ENCODE assay signal across 18 cellular contexts in the genomic region with DNA sequence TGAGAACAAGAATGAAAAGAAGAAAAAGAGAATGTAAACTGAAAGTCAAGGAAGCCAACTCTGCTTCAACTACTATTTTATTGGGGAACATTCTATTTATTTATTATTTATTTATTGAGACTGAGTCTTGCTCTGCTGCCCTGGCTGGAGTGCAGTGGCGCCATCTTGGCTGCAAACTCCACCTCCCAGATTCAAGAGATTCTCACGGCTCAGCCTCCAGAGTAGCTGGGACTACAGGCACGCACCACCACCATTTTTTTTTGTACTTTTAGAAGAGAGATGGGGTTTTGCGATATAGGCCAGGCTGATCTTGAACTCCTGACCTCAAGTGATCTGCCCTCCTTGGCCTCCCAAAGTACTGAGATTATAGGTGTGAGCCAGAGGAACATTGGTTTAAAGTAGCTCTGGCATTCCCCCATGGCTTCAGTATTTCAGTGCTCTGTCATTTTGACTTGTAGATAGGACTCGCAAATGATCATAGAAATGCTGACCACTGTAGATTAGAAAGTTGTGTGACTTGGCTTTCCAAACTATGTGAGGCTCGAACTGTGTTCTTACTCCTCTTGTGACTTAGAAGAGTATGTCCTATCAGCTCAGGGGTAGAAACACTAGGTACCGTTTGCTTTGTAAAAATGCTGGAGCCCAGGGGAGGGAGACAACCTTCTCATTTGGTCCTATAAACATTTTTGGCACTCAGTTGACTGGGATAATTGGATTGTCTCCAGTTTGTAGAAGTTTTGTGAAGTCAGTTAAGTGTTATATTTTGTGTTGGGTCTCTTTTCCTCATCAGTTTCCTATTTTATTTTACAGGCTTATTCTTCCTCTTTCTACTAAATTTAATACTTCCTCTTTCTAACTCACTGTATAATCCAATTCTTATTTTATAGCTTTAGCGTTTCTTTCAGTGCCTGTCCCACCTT.
DNase-seq lines count a peak whose midpoint lies in the region; ATAC-seq, FAIRE-seq and TF ChIP-seq lines count a peak whose summit lies in the region.
"Had no signal": no experiment of that assay in that cellular context is flagged by ENCODE, and none has a peak within 500 bp of the region (broad histone marks: within the 10 kb centered on the region; RNA-seq: fewer than 3 reads in every experiment).

No MANE protein-coding gene starts in this region.

- no peaks in the 10 kb centered on the region for H3K9me3 Mint-ChIP-seq in HFFc6
- H3K9me3 Mint-ChIP-seq: activated naive CD8-positive, alpha-beta T cell treated with anti-CD3 and anti-CD28 coated beads for 36 hours; T-helper 2 cell treated with Interferon-gamma antibody and Interleukin-4, amounts not matched to agents 5 μg/mL and 100 μg/mL, for 36 hours had no signal

- H3K79me2 ChIP-seq in OCI-LY3 (ENCODE audit: low read length): no peaks in the 10 kb centered on the region

- no peaks in the 10 kb centered on the region for H3K27me3 ChIP-seq in left ventricle myocardium inferior (ENCODE audit: low read depth)
- no peaks in the 10 kb centered on the region for H3K27me3 ChIP-seq in OCI-LY3 (ENCODE audit: low read depth, low read length)
- no peaks in the 10 kb centered on the region for H3K27me3 ChIP-seq in left lung
- no peaks in the 10 kb centered on the region for H3K27me3 ChIP-seq in thyroid gland
- H3K27me3 ChIP-seq: gastroesophageal sphincter, pancreas had no signal

- no peaks in the 10 kb centered on the region for H3K36me3 ChIP-seq in left ventricle myocardium inferior
- no peaks in the 10 kb centered on the region for H3K36me3 ChIP-seq in OCI-LY3 (replicated peaks; ENCODE audit: low read depth, low read length)
- H3K36me3 ChIP-seq in left lung: no peaks in the 10 kb centered on the region
- H3K36me3 ChIP-seq in thyroid gland: no peaks in the 10 kb centered on the region
- H3K36me3 ChIP-seq: gastroesophageal sphincter, pancreas had no signal

- no peak for FAIRE-seq in H54 (lab: Jason Lieb, UNC)
- FAIRE-seq: A549, endothelial cell of umbilical vein, pancreas had no signal

- WGBS in thyroid gland, 2 donors: 79 to 84% methylated on average over 8 of the region's 8 CpGs

- peak overlapping the region; percentile 80 for H3K4me2 ChIP-seq in OCI-LY3 (ENCODE audit: low read length)
- H3K4me2 ChIP-seq: A549 had no signal

- H3K4me3 Mint-ChIP-seq in HFFc6: no peak overlapping the region
- H3K4me3 Mint-ChIP-seq: activated naive CD8-positive, alpha-beta T cell treated with anti-CD3 and anti-CD28 coated beads for 36 hours; mesothelial cell of epicardium; T-helper 2 cell treated with Interferon-gamma antibody and Interleukin-4, amounts not matched to agents 5 μg/mL and 100 μg/mL, for 36 hours had no signal

- DNase-seq in Right ventricle myocardium superior (no peak), left ventricle myocardium inferior (no peak), left lung (no peak), thyroid gland (no peak), H54 (ENCODE audit: insufficient read length, low spot score) (no peak), HFFc6 (no peak)
- DNase-seq: activated CD4-positive, alpha-beta T cell treated with anti-CD3 and anti-CD28 coated beads for 48 hours; activated naive CD8-positive, alpha-beta T cell treated with anti-CD3 and anti-CD28 coated beads for 36 hours; NCI-H1930; NCI-H748 treated with DMSO at 0.1 percent for 48 hours; pancreas had no signal

- H3K27me3 Mint-ChIP-seq in HFFc6 (ENCODE audit: insufficient read depth): no peaks in the 10 kb centered on the region; the same call in 1 of the 2 replicates

- no peak for TF ChIP-seq CTCF in left ventricle myocardium inferior (IDR thresholded peaks at IDR 0.05; ENCODE audit: borderline replicate concordance)
- TF ChIP-seq CTCF in OCI-LY3 (IDR thresholded peaks at IDR 0.05; ENCODE audit: low read depth, low read length): no peak
- TF ChIP-seq CTCF in left lung (IDR thresholded peaks at IDR 0.05): no peak
- no peak for TF ChIP-seq CTCF in thyroid gland (IDR thresholded peaks at IDR 0.05)
- TF ChIP-seq CTCF in HFFc6 (IDR thresholded peaks at IDR 0.05): no peak

- H2AFZ ChIP-seq in OCI-LY3 (ENCODE audit: low read depth, low read length): peak overlapping the region; percentile 64

- no peak for TF ChIP-seq POLR2A in thyroid gland (IDR thresholded peaks at IDR 0.05)
- TF ChIP-seq POLR2A in H54 (IDR thresholded peaks at IDR 0.05; ENCODE audit: low read depth, low read length): no peak

- peak overlapping the region; percentile 44 for H3K9ac ChIP-seq in OCI-LY3 (ENCODE audit: low read length)

- intact Hi-C loops in Right ventricle myocardium superior (cut with DNase I): no loop called here
- intact Hi-C loops in left ventricle myocardium inferior (cut with micrococcal nuclease): no loop called here
- intact Hi-C loops in left lung (cut with DNase I): no loop called here
- intact Hi-C loops in thyroid gland (cut with DNase I): no loop called here

- H3K27ac Mint-ChIP-seq in HFFc6: no peak overlapping the region
- H3K27ac Mint-ChIP-seq: activated naive CD8-positive, alpha-beta T cell treated with anti-CD3 and anti-CD28 coated beads for 36 hours; mesothelial cell of epicardium; T-helper 2 cell treated with Interferon-gamma antibody and Interleukin-4, amounts not matched to agents 5 μg/mL and 100 μg/mL, for 36 hours had no signal

- H3K36me3 Mint-ChIP-seq in HFFc6 (ENCODE audit: low read depth): no peaks in the 10 kb centered on the region
- H3K36me3 Mint-ChIP-seq: activated naive CD8-positive, alpha-beta T cell treated with anti-CD3 and anti-CD28 coated beads for 36 hours; mesothelial cell of epicardium had no signal

- no peaks in the 10 kb centered on the region for H4K20me1 ChIP-seq in OCI-LY3 (ENCODE audit: insufficient read depth, low read length)

- H3K4me1 Mint-ChIP-seq in HFFc6 (ENCODE audit: low read depth): peaks cover 28% of the 10 kb centered on the region

- H3K4me1 ChIP-seq in left ventricle myocardium inferior: peaks cover 5% of the 10 kb centered on the region
- peaks cover 17% of the 10 kb centered on the region for H3K4me1 ChIP-seq in OCI-LY3 (ENCODE audit: low read length)
- H3K4me1 ChIP-seq in left lung: peaks cover 0 to 17% of the 10 kb centered on the region in 2 donors
- peaks cover 10 to 21% of the 10 kb centered on the region in 2 donors for H3K4me1 ChIP-seq in thyroid gland
- H3K4me1 ChIP-seq: A549, gastroesophageal sphincter, pancreas had no signal

- no peaks in the 10 kb centered on the region for H3K9me3 ChIP-seq in left ventricle myocardium inferior (replicated peaks)
- H3K9me3 ChIP-seq in OCI-LY3 (ENCODE audit: insufficient read depth, low read length): no peaks in the 10 kb centered on the region
- no peaks in the 10 kb centered on the region for H3K9me3 ChIP-seq in left lung
- no peaks in the 10 kb centered on the region for H3K9me3 ChIP-seq in thyroid gland
- H3K9me3 ChIP-seq: A549, gastroesophageal sphincter, pancreas had no signal

- H3K4me3 ChIP-seq in left ventricle myocardium inferior (no peak overlapping the region), OCI-LY3 (ENCODE audit: low read length) (peak overlapping the region; percentile 54), left lung (peak overlapping the region in 1 of 2 donors; percentile 10), thyroid gland (replicated peaks in 1 of 3) (no peak overlapping the region)
- H3K4me3 ChIP-seq: A549, gastroesophageal sphincter, pancreas had no signal

- H3K27ac ChIP-seq in left ventricle myocardium inferior (replicated peaks): no peak overlapping the region
- peak overlapping the region; percentile 70 for H3K27ac ChIP-seq in OCI-LY3 (ENCODE audit: low read length)
- H3K27ac ChIP-seq in left lung: peak overlapping the region in 1 of 2 donors; percentile 63
- H3K27ac ChIP-seq in thyroid gland: peak overlapping the region; percentile 43 to 52 (median 50)
- H3K27ac ChIP-seq: A549, gastroesophageal sphincter, pancreas had no signal

- ATAC-seq in Right ventricle myocardium superior (ENCODE audit: poor library complexity) (peak; percentile 25), left lung (peak; percentile 39), SK-N-SH treated with all-trans-retinoic acid at 6 μM for 48 hours (no peak)
- ATAC-seq: A549, gastroesophageal sphincter had no signal

TF ChIP-seq in SK-N-SH treated with all-trans-retinoic acid at 6 μM for 48 hours, 23 proteins besides CTCF, POLR2A, EP300 and RAD21:
- TF ChIP-seq ESRRG (CRISPR knock-in tag; IDR thresholded peaks at IDR 0.05) (no peak), ARNTL (CRISPR knock-in tag; IDR thresholded peaks at IDR 0.05; ENCODE audit: borderline replicate concordance, low read depth) (no peak)
- TF ChIP-seq, protein P1, sequence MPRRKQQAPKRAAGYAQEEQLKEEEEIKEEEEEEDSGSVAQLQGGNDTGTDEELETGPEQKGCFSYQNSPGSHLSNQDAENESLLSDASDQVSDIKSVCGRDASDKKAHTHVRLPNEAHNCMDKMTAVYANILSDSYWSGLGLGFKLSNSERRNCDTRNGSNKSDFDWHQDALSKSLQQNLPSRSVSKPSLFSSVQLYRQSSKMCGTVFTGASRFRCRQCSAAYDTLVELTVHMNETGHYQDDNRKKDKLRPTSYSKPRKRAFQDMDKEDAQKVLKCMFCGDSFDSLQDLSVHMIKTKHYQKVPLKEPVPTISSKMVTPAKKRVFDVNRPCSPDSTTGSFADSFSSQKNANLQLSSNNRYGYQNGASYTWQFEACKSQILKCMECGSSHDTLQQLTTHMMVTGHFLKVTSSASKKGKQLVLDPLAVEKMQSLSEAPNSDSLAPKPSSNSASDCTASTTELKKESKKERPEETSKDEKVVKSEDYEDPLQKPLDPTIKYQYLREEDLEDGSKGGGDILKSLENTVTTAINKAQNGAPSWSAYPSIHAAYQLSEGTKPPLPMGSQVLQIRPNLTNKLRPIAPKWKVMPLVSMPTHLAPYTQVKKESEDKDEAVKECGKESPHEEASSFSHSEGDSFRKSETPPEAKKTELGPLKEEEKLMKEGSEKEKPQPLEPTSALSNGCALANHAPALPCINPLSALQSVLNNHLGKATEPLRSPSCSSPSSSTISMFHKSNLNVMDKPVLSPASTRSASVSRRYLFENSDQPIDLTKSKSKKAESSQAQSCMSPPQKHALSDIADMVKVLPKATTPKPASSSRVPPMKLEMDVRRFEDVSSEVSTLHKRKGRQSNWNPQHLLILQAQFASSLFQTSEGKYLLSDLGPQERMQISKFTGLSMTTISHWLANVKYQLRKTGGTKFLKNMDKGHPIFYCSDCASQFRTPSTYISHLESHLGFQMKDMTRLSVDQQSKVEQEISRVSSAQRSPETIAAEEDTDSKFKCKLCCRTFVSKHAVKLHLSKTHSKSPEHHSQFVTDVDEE (CRISPR knock-in tag; IDR thresholded peaks at IDR 0.05): no peak
